8 cellular contexts compared by ENCODE assay signal in genomic region chr14:69259531-69260245, GRCh38. TPM values are rescaled to one million over a fixed set of nuclear protein-coding genes. Genes with fewer than 3 reads are reported as not detected.
A peak's percentile ranks its signal among the peaks of the same experiment; 100 is the strongest.
DNase-seq lines count a peak whose midpoint lies in the region; ATAC-seq and TF ChIP-seq lines count a peak whose summit lies in the region.

Gene GALNT16, plus strand, starts transcription at chr14:69260158. Its CDS starts 133 bp downstream, at chr14:69260291.

- peaks cover 6 to 17% (median 11%) of the 10 kb centered on the region in 3 donors for H3K4me1 Mint-ChIP-seq in T-cell

- H3K36me3 Mint-ChIP-seq in T-cell, result no peaks in the 10 kb centered on the region

- in situ Hi-C loops in GM13977 (cut with MboI; ENCODE audit: low pct_unique_long_range_greater_than_20kb, low sequenced_read_pairs, unreplicated experiment), result no loop called here

- H2AFZ ChIP-seq in neuron (ENCODE audit: low read depth, low read length), result peak within 1 kb of the TSS; percentile 89

- ATAC-seq in T-cell (replicated peaks in 1 of 4) (no peak), GM21619 (IDR thresholded peaks at IDR 0.05; ENCODE audit: unreplicated experiment) (no peak)

- H3K27me3 ChIP-seq in neuron (ENCODE audit: insufficient read depth, low read length), result no peaks in the 10 kb centered on the region

- H3K4me3 Mint-ChIP-seq in T-cell, result peak within 1 kb of the TSS; percentile 34 to 74 (median 55)

- peaks cover 40% of the 10 kb centered on the region for H3K4me1 ChIP-seq in neuron (ENCODE audit: insufficient read depth, low read length)

- CTCF ChIA-PET in T-cell (lab: Charles Lee), result interaction anchor here in 1 of 2 donors (0.6 kb wide), 1 partner anchor 10 kb away, joined by 4 read pairs; no protein-coding TSS in a partner anchor

- no peak within 1 kb of the TSS for H3K27ac Mint-ChIP-seq in T-cell

- DNase-seq in AG08396 (ENCODE audit: low spot score) (peak; percentile 63), GM13977 (ENCODE audit: low spot score) (peak; percentile 60), T-cell (no peak), fibroblast of villous mesenchyme (ENCODE audit: low read depth) (peak; percentile 19), NOMO-1 treated with DMSO at 0.1 percent for 48 hours (lab: John Stamatoyannopoulos, UW; ENCODE audit: unreplicated experiment) (no peak)
- DNase-seq in effector CD8-positive, alpha-beta T cell (lab: John Stamatoyannopoulos, UW), result no peak

- peaks cover 23% of the 10 kb centered on the region for H3K36me3 ChIP-seq in neuron (ENCODE audit: insufficient read depth, low read length)

- peak within 1 kb of the TSS; percentile 46 for H3K4me3 ChIP-seq in fibroblast of villous mesenchyme (ENCODE audit: low read depth, low read length)
- H3K4me3 ChIP-seq in neuron (ENCODE audit: low read length), result peak within 1 kb of the TSS; percentile 90

- POLR2A ChIA-PET in T-cell (lab: Charles Lee), result no interaction called here

- H3K27me3 Mint-ChIP-seq in T-cell, result peaks cover 43 to 70% of the 10 kb centered on the region in 2 donors

- TF ChIP-seq CTCF in GM13977 (IDR thresholded peaks at IDR 0.05; ENCODE audit: extremely low read depth, insufficient read depth, missing control alignments), result peak; percentile 15
- peak; percentile 22 for TF ChIP-seq CTCF in fibroblast of villous mesenchyme (IDR thresholded peaks at IDR 0.05; ENCODE audit: insufficient read depth, low read depth, low read length)

- no peaks in the 10 kb centered on the region for H3K9me3 ChIP-seq in neuron (ENCODE audit: low read length)

- H3K9me3 Mint-ChIP-seq in T-cell, result no peaks in the 10 kb centered on the region

RNA-seq across cellular contexts. Expression of gene GALNT16, which starts in this region (rescaled TPM):
- total RNA-seq in T-cell (under 1 TPM in 2 of 5 donors, not detected in 3; 0.13 to 0.46 TPM), fibroblast of villous mesenchyme (under 0.01 TPM in 2 replicates)

Comparison
In these comparisons a context has a peak if more than half of its experiments do, and no peak if none do; other contexts are left out.
1. Peak in DNase-seq and H3K4me3 ChIP-seq in fibroblast of villous mesenchyme; RNA of the gene not detected or under 1 TPM.
2. DNase-seq: peak in AG08396 (single experiment) and GM13977 (single experiment); none in T-cell (0 of 34), NOMO-1 treated with DMSO at 0.1 percent for 48 hours (single experiment) and effector CD8-positive, alpha-beta T cell (single experiment).